ENCODE assay signal across 22 cellular contexts in the genomic region with DNA sequence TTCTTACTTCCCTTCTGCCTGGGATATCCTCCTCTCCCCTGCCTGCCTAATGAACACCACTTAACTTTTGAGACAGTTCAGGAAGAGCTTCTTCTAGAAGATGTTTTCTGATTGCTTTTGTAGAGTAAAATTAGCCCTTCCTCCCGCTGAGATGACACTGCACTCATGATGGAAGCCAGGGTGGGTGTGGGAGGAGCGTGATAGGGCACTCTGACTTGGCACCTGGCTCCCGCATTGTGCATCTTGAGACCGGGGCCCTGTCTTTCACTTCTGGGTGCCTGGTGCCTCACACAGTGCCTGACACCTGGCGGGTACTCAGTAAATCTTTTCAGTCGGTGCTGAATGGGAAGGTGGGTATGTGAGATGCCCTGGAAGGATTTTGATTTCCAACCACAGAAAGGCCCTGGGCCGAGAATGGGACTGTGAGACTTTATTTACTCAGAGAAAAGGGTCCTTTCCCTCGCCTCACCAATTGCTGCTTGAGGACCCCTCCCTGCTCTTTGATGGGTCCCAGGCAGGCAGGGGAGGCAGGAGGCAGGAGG. TPM values are rescaled to one million over a fixed set of nuclear protein-coding genes. Genes with fewer than 3 reads are reported as not detected.
DNase-seq lines count a peak whose midpoint lies in the region; ATAC-seq and TF ChIP-seq lines count a peak whose summit lies in the region.
"Had no signal": no experiment of that assay in that cellular context is flagged by ENCODE, and none has a peak within 500 bp of the region (broad histone marks: within the 10 kb centered on the region; RNA-seq: fewer than 3 reads in every experiment).

No MANE protein-coding gene starts in this region.

- H3K36me3 Mint-ChIP-seq in activated CD4-positive, alpha-beta T cell treated with anti-CD3 and anti-CD28 coated beads for 36 hours (ENCODE audit: low read depth): peaks cover 38% of the 10 kb centered on the region
- H3K36me3 Mint-ChIP-seq in CD8-positive, alpha-beta T cell: no peaks in the 10 kb centered on the region

- ATAC-seq in activated CD4-positive, alpha-beta T cell treated with anti-CD3 and anti-CD28 coated beads for 36 hours: peak; percentile 53
- ATAC-seq in CD8-positive, alpha-beta T cell: peak; percentile 46
- ATAC-seq in mucosa of descending colon (no peak), GM18873 (IDR thresholded peaks at IDR 0.05; ENCODE audit: low FRiP score, unreplicated experiment) (no peak)
- ATAC-seq: left colon, Right ventricle myocardium inferior had no signal

- no peak overlapping the region for H3K27ac ChIP-seq in CD8-positive, alpha-beta T cell (ENCODE audit: low read depth, low read length)
- H3K27ac ChIP-seq in iPS-18a (ENCODE audit: low read length): no peak overlapping the region
- H3K27ac ChIP-seq: right lobe of liver, tibial nerve had no signal

- no peak for TF ChIP-seq CTCF in CD8-positive, alpha-beta T cell (IDR thresholded peaks at IDR 0.05)
- no peak for TF ChIP-seq CTCF in mucosa of descending colon (IDR thresholded peaks at IDR 0.05)

- peak overlapping the region; percentile 0 for H3K4me3 Mint-ChIP-seq in activated CD4-positive, alpha-beta T cell treated with anti-CD3 and anti-CD28 coated beads for 36 hours
- H3K4me3 Mint-ChIP-seq in CD8-positive, alpha-beta T cell: no peak overlapping the region

- peak; percentile 68 for DNase-seq in activated CD4-positive, alpha-beta T cell treated with anti-CD3 and anti-CD28 coated beads for 36 hours
- no peak for DNase-seq in activated CD4-positive, alpha-beta T cell treated with anti-CD3 and anti-CD28 coated beads for 1 hour
- DNase-seq in CD8-positive, alpha-beta T cell: no peak
- DNase-seq in RPMI8226 (peak; percentile 51), mucosa of descending colon (no peak), NCI-H1436 (lab: John Stamatoyannopoulos, UW) (no peak)
- DNase-seq: caudate nucleus; effector CD8-positive, alpha-beta T cell; GDM1; hypothalamus; left colon; NCI-H2171; NCI-H82; stimulated activated CD4-positive, alpha-beta T cell treated with anti-CD3 and anti-CD28 coated beads, Interleukin-4, amount 100 ng/mL, for 1 hour had no signal

- H3K4me1 Mint-ChIP-seq in activated CD4-positive, alpha-beta T cell treated with anti-CD3 and anti-CD28 coated beads for 36 hours: peaks cover 34% of the 10 kb centered on the region
- peaks cover 14% of the 10 kb centered on the region for H3K4me1 Mint-ChIP-seq in CD8-positive, alpha-beta T cell (ENCODE audit: low read depth)

- no peaks in the 10 kb centered on the region for H3K9me3 Mint-ChIP-seq in activated CD4-positive, alpha-beta T cell treated with anti-CD3 and anti-CD28 coated beads for 36 hours (ENCODE audit: low read depth)
- H3K9me3 Mint-ChIP-seq in CD8-positive, alpha-beta T cell: no peaks in the 10 kb centered on the region

- no peaks in the 10 kb centered on the region for H3K27me3 ChIP-seq in CD8-positive, alpha-beta T cell (ENCODE audit: insufficient read depth, low read length)
- H3K27me3 ChIP-seq in iPS-18a (ENCODE audit: control insufficient read depth, insufficient read depth, low read length): no peaks in the 10 kb centered on the region
- H3K27me3 ChIP-seq: right lobe of liver, tibial nerve had no signal

- H3K4me1 ChIP-seq in CD8-positive, alpha-beta T cell (ENCODE audit: insufficient read depth, low read length): no peaks in the 10 kb centered on the region
- H3K4me1 ChIP-seq in iPS-18a (ENCODE audit: control insufficient read depth, low read depth, low read length) (peaks cover 10% of the 10 kb centered on the region), mucosa of descending colon (ENCODE audit: low read depth) (no peaks in the 10 kb centered on the region)
- H3K4me1 ChIP-seq: right lobe of liver, tibial nerve had no signal

- H3K4me3 ChIP-seq in CD8-positive, alpha-beta T cell (ENCODE audit: low read depth, low read length): no peak overlapping the region
- H3K4me3 ChIP-seq in iPS-18a (ENCODE audit: low read length) (peak overlapping the region; percentile 13), mucosa of descending colon (no peak overlapping the region)
- H3K4me3 ChIP-seq: right lobe of liver, tibial nerve had no signal

- intact Hi-C loops in activated CD4-positive, alpha-beta T cell treated with anti-CD3 and anti-CD28 coated beads for 36 hours (cut with DNase I, micrococcal nuclease): loop anchor here in 1 of 2 experiments (5.0 kb wide), 1 partner anchor 96 kb away; no protein-coding TSS in a partner anchor
- intact Hi-C loops in CD8-positive, alpha-beta T cell (cut with DNase I, micrococcal nuclease): no loop called here
- intact Hi-C loops in mucosa of descending colon (cut with DNase I, micrococcal nuclease): no loop called here

- CTCF ChIA-PET in activated CD4-positive, alpha-beta T cell treated with anti-CD3 and anti-CD28 coated beads for 36 hours (lab: Charles Lee): interaction anchor here (0.6 to 3.2 kb wide), 8 partner anchors 10 to 715 kb away, joined by 3 to 19 read pairs (median 3); a partner anchor contains a TSS
- CTCF ChIA-PET in CD8-positive, alpha-beta T cell (lab: Charles Lee): interaction anchor here (0.9 to 1.2 kb wide), 2 partner anchors 10 to 253 kb away, joined by 5 to 6 read pairs; no protein-coding TSS in a partner anchor

- no peak overlapping the region for H3K9ac ChIP-seq in iPS-18a (ENCODE audit: low read length)

- H3K36me3 ChIP-seq in CD8-positive, alpha-beta T cell (ENCODE audit: insufficient read depth, low read length): no peaks in the 10 kb centered on the region
- H3K36me3 ChIP-seq in iPS-18a (ENCODE audit: control insufficient read depth, low read depth, low read length) (no peaks in the 10 kb centered on the region), mucosa of descending colon (ENCODE audit: low read depth) (no peaks in the 10 kb centered on the region)
- H3K36me3 ChIP-seq: right lobe of liver had no signal

- peak overlapping the region; percentile 78 for H3K27ac Mint-ChIP-seq in activated CD4-positive, alpha-beta T cell treated with anti-CD3 and anti-CD28 coated beads for 36 hours
- H3K27ac Mint-ChIP-seq in CD8-positive, alpha-beta T cell: peak overlapping the region; percentile 53

- H3K27me3 Mint-ChIP-seq in activated CD4-positive, alpha-beta T cell treated with anti-CD3 and anti-CD28 coated beads for 36 hours: no peaks in the 10 kb centered on the region
- H3K27me3 Mint-ChIP-seq in CD8-positive, alpha-beta T cell (ENCODE audit: low read depth): no peaks in the 10 kb centered on the region

- POLR2A ChIA-PET in activated CD4-positive, alpha-beta T cell treated with anti-CD3 and anti-CD28 coated beads for 36 hours (lab: Charles Lee): interaction anchor here (0.8 to 1.3 kb wide), 3 partner anchors 10 to 403 kb away, joined by 4 to 5 read pairs (median 4); no protein-coding TSS in a partner anchor
- POLR2A ChIA-PET in CD8-positive, alpha-beta T cell (lab: Charles Lee): no interaction called here

- no peaks in the 10 kb centered on the region for H3K9me3 ChIP-seq in CD8-positive, alpha-beta T cell (ENCODE audit: low read length)
- H3K9me3 ChIP-seq in iPS-18a (ENCODE audit: control insufficient read depth, low read depth, low read length): no peaks in the 10 kb centered on the region
- H3K9me3 ChIP-seq in mucosa of descending colon: no peaks in the 10 kb centered on the region
- H3K9me3 ChIP-seq: right lobe of liver, tibial nerve had no signal

RNA-seq across cellular contexts. Expression of a gene that starts 6.8 kb away (rescaled TPM):
- not detected for total RNA-seq in activated CD4-positive, alpha-beta T cell treated with anti-CD3 and anti-CD28 coated beads for 36 hours
- not detected for total RNA-seq in CD8-positive, alpha-beta T cell
- total RNA-seq in mucosa of descending colon: not detected
- total RNA-seq: HepG2, left colon, mononuclear cell, omental fat pad, right lobe of liver, Right ventricle myocardium inferior, tibial nerve had no signal

RNA-seq across cellular contexts. Expression of a gene that starts 7.1 kb away (rescaled TPM):
- 1 to 10 TPM; 2.1 to 2.4 TPM for total RNA-seq in activated CD4-positive, alpha-beta T cell treated with anti-CD3 and anti-CD28 coated beads for 36 hours
- total RNA-seq in CD8-positive, alpha-beta T cell: under 1 TPM; 0.44 to 0.65 TPM
- total RNA-seq in mucosa of descending colon: 1 to 10 TPM in 1 of 3 donors, under 1 TPM in 2; 0.51 to 1.0 (median 0.61) TPM
- total RNA-seq: HepG2, right lobe of liver, Right ventricle myocardium inferior had no signal

RNA-seq across cellular contexts. Expression of a gene that starts 15.2 kb away (rescaled TPM):
- total RNA-seq in activated CD4-positive, alpha-beta T cell treated with anti-CD3 and anti-CD28 coated beads for 36 hours: 1 to 10 TPM; 3.8 to 3.9 TPM
- total RNA-seq in CD8-positive, alpha-beta T cell: 1 to 10 TPM; 4.8 to 5.6 TPM
- 10 to 100 TPM in 2 of 3 donors, 1 to 10 TPM in 1; 9.5 to 29.5 (median 17.7) TPM for total RNA-seq in mucosa of descending colon

RNA-seq across cellular contexts. Expression of a gene that starts 41.5 kb away (rescaled TPM):
- total RNA-seq in activated CD4-positive, alpha-beta T cell treated with anti-CD3 and anti-CD28 coated beads for 36 hours: under 1 TPM; 0.09 to 0.18 TPM
- total RNA-seq in CD8-positive, alpha-beta T cell: under 1 TPM; 0.11 to 0.22 TPM
- total RNA-seq in mucosa of descending colon: under 1 TPM; 0.23 to 0.54 (median 0.24) TPM
- total RNA-seq: tibial nerve had no signal

RNA-seq across cellular contexts. Expression of a gene that starts 56.5 kb away (rescaled TPM):
- 10 to 100 TPM; 18.4 to 19.9 TPM for total RNA-seq in activated CD4-positive, alpha-beta T cell treated with anti-CD3 and anti-CD28 coated beads for 36 hours
- total RNA-seq in CD8-positive, alpha-beta T cell: 1 to 10 TPM; 3.6 to 3.9 TPM
- total RNA-seq in mucosa of descending colon: 10 to 100 TPM in 1 of 3 donors, 1 to 10 TPM in 2; 5.8 to 11.4 (median 7.4) TPM

Comparison
In these comparisons a context has a peak if more than half of its experiments do, and no peak if none do; other contexts are left out.
1. DNase-seq: peak in activated CD4-positive, alpha-beta T cell treated with anti-CD3 and anti-CD28 coated beads for 36 hours (single experiment) and RPMI8226 (single experiment); none in activated CD4-positive, alpha-beta T cell treated with anti-CD3 and anti-CD28 coated beads for 1 hour (single experiment), CD8-positive, alpha-beta T cell (0 of 7), mucosa of descending colon (0 of 3) and NCI-H1436 (single experiment).
2. ATAC-seq: peak in activated CD4-positive, alpha-beta T cell treated with anti-CD3 and anti-CD28 coated beads for 36 hours (single experiment) and CD8-positive, alpha-beta T cell (single experiment); none in mucosa of descending colon (single experiment) and GM18873 (single experiment).